In genomic region chr14:49687942-49688700, GRCh38 we compare ENCODE assay signal across 8 cellular contexts. TPM values are rescaled to one million over a fixed set of nuclear protein-coding genes. Genes with fewer than 3 reads are reported as not detected.
DNase-seq lines count a peak whose midpoint lies in the region; ATAC-seq and TF ChIP-seq lines count a peak whose summit lies in the region.

POLE2 (minus strand) TSS chr14:49688214; CDS start chr14:49688203, 11 bp downstream.

- H3K4me1 ChIP-seq in heart right ventricle, result peaks cover 0 to 30% (median 10%) of the 10 kb centered on the region in 9 donors

- peaks cover 21% of the 10 kb centered on the region for H3K36me3 Mint-ChIP-seq in activated naive CD8-positive, alpha-beta T cell treated with anti-CD3 and anti-CD28 coated beads, Interleukin-2, amount 50 U/mL, for 24 hours (ENCODE audit: low read depth)
- H3K36me3 Mint-ChIP-seq in type B pancreatic cell, result no peaks in the 10 kb centered on the region

- TF ChIP-seq CTCF in HFF-Myc (IDR thresholded peaks at IDR 0.05; ENCODE audit: low read depth, low read length, missing control alignments) (no peak), heart right ventricle (IDR thresholded peaks at IDR 0.05) (peak in 3 of 9 donors; percentile 18 to 30 (median 19)), type B pancreatic cell (conservative IDR thresholded peaks at IDR 0.05) (no peak)

- H3K4me3 ChIP-seq in HFF-Myc (replicated peaks; ENCODE audit: low read depth, low read length) (peak within 1 kb of the TSS; percentile 66), heart right ventricle (peak within 1 kb of the TSS; percentile 41 to 83 (median 69))

- H3K4me1 Mint-ChIP-seq in activated naive CD8-positive, alpha-beta T cell treated with anti-CD3 and anti-CD28 coated beads, Interleukin-2, amount 50 U/mL, for 24 hours, result peaks cover 38% of the 10 kb centered on the region
- peaks cover 21% of the 10 kb centered on the region for H3K4me1 Mint-ChIP-seq in type B pancreatic cell (ENCODE audit: unreplicated experiment)

- H3K27me3 ChIP-seq in heart right ventricle, result no peaks in the 10 kb centered on the region

- peak within 1 kb of the TSS; percentile 59 to 88 (median 80) for H3K27ac ChIP-seq in heart right ventricle

- peak; percentile 93 for ATAC-seq in activated naive CD8-positive, alpha-beta T cell treated with anti-CD3 and anti-CD28 coated beads, Interleukin-2, amount 50 U/mL, for 24 hours
- peak; percentile 82 to 91 (median 90) for ATAC-seq in heart right ventricle

- DNase-seq in HFF-Myc (ENCODE audit: extremely low read depth, low read depth) (peak; percentile 20), NAMALWA (ENCODE audit: low spot score) (peak; percentile 67), T follicular helper cell (ENCODE audit: low read depth) (peak; percentile 42), heart right ventricle (peak; percentile 69 to 81), posterior cingulate gyrus (peak; percentile 54 to 95 (median 70)), type B pancreatic cell (ENCODE audit: extremely low spot score, unreplicated experiment) (peak; percentile 86)
- peak; percentile 87 for DNase-seq in activated naive CD8-positive, alpha-beta T cell treated with anti-CD3 and anti-CD28 coated beads, Interleukin-2, amount 50 U/mL, for 24 hours

- peaks cover 0 to under 1% (median 0%) of the 10 kb centered on the region in 9 donors for H3K36me3 ChIP-seq in heart right ventricle

- intact Hi-C loops in heart right ventricle (cut with DNase I) (loop anchor here in 4 of 10 donors (2.0 to 10.0 kb wide), 4 partner anchors 51 to 79 kb away; partner anchors contain the start of gene DNAAF2 (in 2 of the 4)), posterior cingulate gyrus (cut with DNase I) (loop anchor here (1.0 kb wide), 1 partner anchor 54 kb away; no protein-coding TSS in a partner anchor)

- TF ChIP-seq POLR2A in GM10847 (IDR thresholded peaks at IDR 0.05; ENCODE audit: extremely low read depth, insufficient read length), result peak; percentile 69

- H3K27me3 Mint-ChIP-seq in activated naive CD8-positive, alpha-beta T cell treated with anti-CD3 and anti-CD28 coated beads, Interleukin-2, amount 50 U/mL, for 24 hours, result no peaks in the 10 kb centered on the region
- H3K27me3 Mint-ChIP-seq in type B pancreatic cell, result no peaks in the 10 kb centered on the region

- no peaks in the 10 kb centered on the region for H3K9me3 Mint-ChIP-seq in activated naive CD8-positive, alpha-beta T cell treated with anti-CD3 and anti-CD28 coated beads, Interleukin-2, amount 50 U/mL, for 24 hours
- H3K9me3 Mint-ChIP-seq in type B pancreatic cell, result peaks cover 4% of the 10 kb centered on the region

- 4% methylated on average over 61 to 67 of the region's 67 CpGs for WGBS in heart right ventricle, 2 donors

- no peaks in the 10 kb centered on the region for H3K9me3 ChIP-seq in heart right ventricle

- peak within 1 kb of the TSS; percentile 91 for H3K4me3 Mint-ChIP-seq in activated naive CD8-positive, alpha-beta T cell treated with anti-CD3 and anti-CD28 coated beads, Interleukin-2, amount 50 U/mL, for 24 hours
- peak within 1 kb of the TSS; percentile 91 for H3K4me3 Mint-ChIP-seq in type B pancreatic cell

- peak within 1 kb of the TSS; percentile 89 for H3K27ac Mint-ChIP-seq in activated naive CD8-positive, alpha-beta T cell treated with anti-CD3 and anti-CD28 coated beads, Interleukin-2, amount 50 U/mL, for 24 hours
- H3K27ac Mint-ChIP-seq in type B pancreatic cell, result peak within 1 kb of the TSS; percentile 85

RNA-seq across cellular contexts. Expression of gene POLE2, which starts in this region (rescaled TPM):
- total RNA-seq in heart right ventricle, result 1 to 10 TPM in 2 of 10 donors, under 1 TPM in 8; 0.25 to 1.1 (median 0.64) TPM
- 1 to 10 TPM; 1.3 to 2.0 TPM for polyA plus RNA-seq in heart right ventricle
- total RNA-seq in type B pancreatic cell (ENCODE audit: low replicate concordance), result 6.1 and 16.6 TPM in 2 replicates

Comparison
In these comparisons a context has a peak if more than half of its experiments do, and no peak if none do; other contexts are left out.
1. Peak in every context shown above with its lines: DNase-seq, ATAC-seq, H3K4me3 ChIP-seq and H3K27ac ChIP-seq.
2. DNase-seq: peak in every context shown above with its lines; median percentile 87 in activated naive CD8-positive, alpha-beta T cell treated with anti-CD3 and anti-CD28 coated beads, Interleukin-2, amount 50 U/mL, for 24 hours; 86 in type B pancreatic cell; 75 in heart right ventricle; 70 in posterior cingulate gyrus; 67 in NAMALWA; 42 in T follicular helper cell; 20 in HFF-Myc.